In genomic region chr1:37746806-37747205, GRCh38 we compare ENCODE assay signal across 32 cellular contexts. TPM values are rescaled to one million over a fixed set of nuclear protein-coding genes. Genes with fewer than 3 reads are reported as not detected.
"Had no signal": no experiment of that assay in that cellular context is flagged by ENCODE, and none has a peak within 500 bp of the region (broad histone marks: within the 10 kb centered on the region; RNA-seq: fewer than 3 reads in every experiment).

No MANE protein-coding gene starts in this region.

- H3K27ac ChIP-seq: PC-9, RWPE1, SJCRH30, SK-N-MC had no signal

- H3K27ac Mint-ChIP-seq: activated CD4-positive, alpha-beta T cell treated with anti-CD3 and anti-CD28 coated beads, Interleukin-2, amount 10 ng/mL, durations not matched to agents 24 days and 14 days; activated CD8-positive, alpha-beta T cell treated with anti-CD3 and anti-CD28 coated beads for 36 hours; activated naive CD4-positive, alpha-beta T cell treated with anti-CD3 and anti-CD28 coated beads, Interleukin-2, amount 50 U/mL, for 24 hours; activated naive CD8-positive, alpha-beta T cell treated with anti-CD3 and anti-CD28 coated beads, Interleukin-2, amount 10 ng/mL, durations not matched to agents 7 days and 5 days; activated T-cell treated with anti-CD3 and anti-CD28 coated beads, Interleukin-2, amount 50 U/mL, for 72 hours; activated T-helper 17 cell treated with anti-CD3 and anti-CD28 coated beads, Interleukin-2, amount 50 U/mL, for 72 hours; brain had no signal

- H3K36me3 ChIP-seq: SJCRH30 had no signal

- H3K4me1 Mint-ChIP-seq: activated CD4-positive, alpha-beta T cell treated with anti-CD3 and anti-CD28 coated beads, Interleukin-2, amount 10 ng/mL, durations not matched to agents 24 days and 14 days; activated naive CD8-positive, alpha-beta T cell treated with anti-CD3 and anti-CD28 coated beads, Interleukin-2, amount 10 ng/mL, durations not matched to agents 7 days and 5 days; activated T-helper 17 cell treated with anti-CD3 and anti-CD28 coated beads, Interleukin-2, amount 50 U/mL, for 72 hours had no signal

- H3K4me2 ChIP-seq: PC-9 had no signal

- H3K4me3 Mint-ChIP-seq: activated CD4-positive, alpha-beta T cell treated with anti-CD3 and anti-CD28 coated beads, Interleukin-2, amount 10 ng/mL, durations not matched to agents 24 days and 14 days; activated CD8-positive, alpha-beta T cell treated with anti-CD3 and anti-CD28 coated beads for 36 hours; activated naive CD4-positive, alpha-beta T cell treated with anti-CD3 and anti-CD28 coated beads, Interleukin-2, amount 50 U/mL, for 24 hours; activated naive CD8-positive, alpha-beta T cell treated with anti-CD3 and anti-CD28 coated beads, Interleukin-2, amount 10 ng/mL, durations not matched to agents 7 days and 5 days; activated T-cell treated with anti-CD3 and anti-CD28 coated beads, Interleukin-2, amount 50 U/mL, for 72 hours; activated T-helper 17 cell treated with anti-CD3 and anti-CD28 coated beads, Interleukin-2, amount 50 U/mL, for 72 hours; brain had no signal

- H3K36me3 Mint-ChIP-seq: activated naive CD4-positive, alpha-beta T cell treated with anti-CD3 and anti-CD28 coated beads, Interleukin-2, amount 50 U/mL, for 24 hours; activated naive CD8-positive, alpha-beta T cell treated with anti-CD3 and anti-CD28 coated beads, Interleukin-2, amount 10 ng/mL, durations not matched to agents 7 days and 5 days had no signal

- H3K9me3 ChIP-seq: SJCRH30 had no signal

- ATAC-seq: activated CD8-positive, alpha-beta T cell treated with anti-CD3 and anti-CD28 coated beads for 36 hours; activated T-cell treated with anti-CD3 and anti-CD28 coated beads, Interleukin-2, amount 50 U/mL, for 72 hours; activated T-helper 17 cell treated with anti-CD3 and anti-CD28 coated beads, Interleukin-2, amount 50 U/mL, for 72 hours; Right ventricle myocardium inferior had no signal

- H2AFZ ChIP-seq: PC-9 had no signal

- H3K4me1 ChIP-seq: SJCRH30 had no signal

- H3K4me3 ChIP-seq: PC-9, SJCRH30, SK-N-MC had no signal

- DNase-seq: activated CD4-positive, alpha-beta T cell treated with anti-CD3 and anti-CD28 coated beads, Interleukin-2, amount 10 ng/mL, durations not matched to agents 24 days and 14 days; activated CD4-positive, alpha-beta T cell treated with anti-CD3 and anti-CD28 coated beads, Interleukin-2, amount 50 U/mL, for 4 hours; activated CD8-positive, alpha-beta T cell treated with anti-CD3 and anti-CD28 coated beads for 36 hours; activated effector memory CD4-positive, alpha-beta T cell treated with anti-CD3 and anti-CD28 coated beads, Interleukin-2, amount 50 U/mL, for 16 hours; activated naive CD4-positive, alpha-beta T cell treated with Interleukin-2 at 50 U/mL for 16 hours; activated naive CD8-positive, alpha-beta T cell treated with anti-CD3 and anti-CD28 coated beads, Interleukin-2, amount 10 ng/mL, durations not matched to agents 7 days and 5 days; activated T-cell treated with anti-CD3 and anti-CD28 coated beads, Interleukin-2, amount 50 U/mL, for 1 hour; activated T-cell treated with anti-CD3 and anti-CD28 coated beads, Interleukin-2, amount 50 U/mL, for 72 hours; central memory CD4-positive, alpha-beta T cell; Kasumi-1; KG1; MM.1S; NCI-H1092; NCI-H1436 treated with DMSO at 0.1 percent for 48 hours; NCI-H1694 treated with DMSO at 0.1 percent for 48 hours; NCI-H2029; NCI-H345; NCI-H524 treated with DMSO at 0.1 percent for 48 hours; SJCRH30 had no signal

- FAIRE-seq: colon, RCC 7860, TTC549 had no signal

RNA-seq across cellular contexts. Expression of gene EPHA10, which starts 18.1 kb away (rescaled TPM):
- total RNA-seq: activated CD8-positive, alpha-beta T cell treated with anti-CD3 and anti-CD28 coated beads for 36 hours; activated naive CD8-positive, alpha-beta T cell treated with anti-CD3 and anti-CD28 coated beads, Interleukin-2, amount 10 ng/mL, durations not matched to agents 7 days and 5 days; OCI-LY7; SJCRH30; T-helper 1 cell treated with Interleukin-12 subunit alpha and Interleukin-12 subunit beta and Interleukin-4 antibody, amounts not matched to agents 30 ng/mL and 1 ng/mL, for 36 hours; T-helper 2 cell treated with Interferon-gamma antibody and Interleukin-4, amounts not matched to agents 100 ng/mL and 5 ng/mL, for 36 hours had no signal
